In the genomic region with DNA sequence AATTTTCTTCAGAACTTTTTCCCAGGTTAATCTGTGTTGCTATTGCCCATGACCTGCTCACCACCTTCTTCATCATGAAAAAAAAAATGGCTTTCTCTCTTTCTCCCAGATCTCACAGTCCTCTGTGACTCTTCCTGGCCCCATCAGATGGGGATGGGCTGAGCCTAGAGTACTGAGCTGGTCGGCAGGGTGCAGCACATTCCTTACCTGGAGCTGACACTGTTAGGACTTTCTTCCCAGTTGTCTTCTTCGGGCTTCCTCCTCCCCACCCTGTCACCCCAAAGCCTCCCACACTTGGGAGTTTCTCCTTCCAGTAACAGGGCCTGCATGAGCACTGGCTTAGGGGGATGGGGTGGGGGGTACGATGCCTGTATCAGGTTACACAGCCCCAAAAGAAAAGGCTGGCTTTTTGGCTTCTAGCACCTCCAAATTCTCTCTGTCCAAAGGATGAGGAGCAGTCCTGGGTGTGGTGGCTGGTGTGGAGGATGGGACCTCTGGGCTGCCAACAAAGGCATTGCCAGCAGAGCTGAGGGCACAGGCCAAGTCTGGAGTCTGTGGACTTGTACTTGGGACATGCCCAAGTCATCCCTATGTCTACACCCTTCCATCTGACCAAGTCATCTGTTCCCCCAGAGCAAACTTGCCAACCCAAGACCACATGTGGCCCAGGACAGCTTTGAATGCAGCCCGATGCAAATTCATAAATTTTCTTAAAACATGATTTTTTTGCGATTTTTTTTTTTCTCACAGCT, we compare ENCODE assay signal across 15 cellular contexts.
"Had no signal": no experiment of that assay in that cellular context is flagged by ENCODE, and none has a peak within 500 bp of the region (broad histone marks: within the 10 kb centered on the region; RNA-seq: fewer than 3 reads in every experiment).

No MANE protein-coding gene starts in this region.

- H3K9ac ChIP-seq: neural progenitor cell had no signal

- H3K36me3 ChIP-seq: adrenal gland, esophagus squamous epithelium, lower lobe of right lung, neural progenitor cell, sigmoid colon, spleen, suprapubic skin had no signal

- DNase-seq: activated CD4-positive, alpha-beta memory T cell treated with anti-CD3 and anti-CD28 coated beads for 36 hours; activated CD4-positive, alpha-beta T cell treated with anti-CD3 and anti-CD28 coated beads for 1 hour; activated naive CD4-positive, alpha-beta T cell treated with anti-CD3 and anti-CD28 coated beads, Interleukin-2, amount 50 U/mL, for 16 hours; activated T-cell treated with anti-CD3 and anti-CD28 coated beads, Interleukin-2, amount 50 U/mL, for 24 hours; adrenal gland; esophagus squamous epithelium; foreskin fibroblast; lower lobe of right lung; sigmoid colon; spleen; T-cell; T-helper 9 cell had no signal

- H3K27ac ChIP-seq: adrenal gland, coronary artery, esophagus squamous epithelium, lower lobe of right lung, neural progenitor cell, sigmoid colon, spleen, suprapubic skin had no signal

- H3K9me3 ChIP-seq: adrenal gland, esophagus squamous epithelium, lower lobe of right lung, sigmoid colon, spleen, suprapubic skin had no signal

- H3K4me2 ChIP-seq: neural progenitor cell had no signal

- ATAC-seq: lower lobe of right lung, T-cell had no signal

- H2AFZ ChIP-seq: neural progenitor cell had no signal

- H3K27me3 ChIP-seq: adrenal gland, esophagus squamous epithelium, neural progenitor cell, sigmoid colon, suprapubic skin had no signal

- H3K4me3 ChIP-seq: adrenal gland, coronary artery, esophagus squamous epithelium, lower lobe of right lung, neural progenitor cell, sigmoid colon, spleen, suprapubic skin had no signal

- H3K4me1 ChIP-seq: sigmoid colon had no signal
